Comparison of ENCODE assay signal across 19 cellular contexts in genomic region chr19:1451916-1452801, GRCh38. TPM values are rescaled to one million over a fixed set of nuclear protein-coding genes. Genes with fewer than 3 reads are reported as not detected.
DNase-seq lines count a peak whose midpoint lies in the region; ATAC-seq, FAIRE-seq and TF ChIP-seq lines count a peak whose summit lies in the region.
"Had no signal": no experiment of that assay in that cellular context is flagged by ENCODE, and none has a peak within 500 bp of the region (broad histone marks: within the 10 kb centered on the region; RNA-seq: fewer than 3 reads in every experiment).

No MANE protein-coding gene starts in this region.

- H4K8ac ChIP-seq in H1 (ENCODE audit: extremely low read depth, insufficient read depth, low read length), result peak overlapping the region; percentile 78

- TF ChIP-seq POLR2A in H1 (IDR thresholded peaks at IDR 0.05; ENCODE audit: control extremely low read depth in 1 of 2, low read depth in 2 of 2, low read length in 2 of 2), result no peak

- H2AK5ac ChIP-seq in H1 (ENCODE audit: low read depth, low read length), result peak overlapping the region; percentile 53; the same call in 1 of the 2 replicates

- H3K9me2 ChIP-seq in neural cell (ENCODE audit: insufficient read depth, low read length), result no peaks in the 10 kb centered on the region

- POLR2A ChIA-PET in H1 (lab: Charles Lee; ENCODE audit: partially characterized antibody), result interaction anchor here (1.3 to 9.4 kb wide), 9 partner anchors 10 to 184 kb away, joined by 3 to 109 read pairs (median 7); partner anchors contain the start of genes CIRBP and REEP6

- H3K9ac ChIP-seq in H1 (replicated peaks in 1 of 4; ENCODE audit: extremely low read depth in 1 of 4, low read depth in 3 of 4, low read length in 3 of 4), result 0 out of 7 replicates have a peak overlapping the region, but pooled peaks of 1 of the 4 experiments have one; percentile 29
- H3K9ac ChIP-seq in neural cell (ENCODE audit: low read length), result peak overlapping the region; percentile 99

- peak overlapping the region; percentile 96 for H2BK120ac ChIP-seq in H1 (replicated peaks; ENCODE audit: low read depth, low read length)

- no peak for FAIRE-seq in H1 (lab: Jason Lieb, UNC)
- FAIRE-seq: islet of Langerhans had no signal

- no peak overlapping the region for H3K56ac ChIP-seq in H1 (replicated peaks; ENCODE audit: insufficient read length, low read depth, low read length)

- H4K91ac ChIP-seq in H1 (replicated peaks; ENCODE audit: insufficient read length, low read length), result peak overlapping the region; percentile 98

- no peak overlapping the region for H3K23ac ChIP-seq in H1 (ENCODE audit: insufficient read length)

- no peak overlapping the region for H4K5ac ChIP-seq in H1 (ENCODE audit: insufficient read length, low read depth, low read length)

- peak overlapping the region; percentile 85; the same call in 1 of the 2 replicates for H2BK12ac ChIP-seq in H1 (ENCODE audit: low read depth, low read length)

- H2BK5ac ChIP-seq in H1 (ENCODE audit: low read depth, low read length), result peak overlapping the region; percentile 73; the same call in 1 of the 2 replicates

- TF ChIP-seq RAD21 in H1 (IDR thresholded peaks at IDR 0.05 in 1 of 2, conservative IDR thresholded peaks at IDR 0.05 in 1 of 2; ENCODE audit: low read depth in 2 of 2, low read length in 2 of 2) (no peak), neural cell (conservative IDR thresholded peaks at IDR 0.05) (no peak)

- TF ChIP-seq CTCF in H1 (IDR thresholded peaks at IDR 0.05; ENCODE audit: control extremely low read depth in 1 of 3, insufficient read depth in 1 of 3, low read depth in 1 of 3, low read length in 3 of 3) (no peak), neural cell (IDR thresholded peaks at IDR 0.05; ENCODE audit: poor library complexity, severe bottlenecking) (no peak)

- H2AFZ ChIP-seq in H1 (ENCODE audit: low read length), result no peak overlapping the region
- no peak overlapping the region for H2AFZ ChIP-seq in neural cell (ENCODE audit: low read depth, low read length)

- H3K14ac ChIP-seq in H1 (ENCODE audit: insufficient read length), result no peak overlapping the region

- CTCF ChIA-PET in H1 (lab: Charles Lee; ENCODE audit: partially characterized antibody), result interaction anchor here (0.7 to 6.9 kb wide), 5 partner anchors 9 to 387 kb away, joined by 3 to 54 read pairs (median 3); no protein-coding TSS in a partner anchor

- H3K23me2 ChIP-seq in H1 (ENCODE audit: low read depth, low read length), result peaks cover 4% of the 10 kb centered on the region; the same call in 1 of the 2 replicates

- H4K20me1 ChIP-seq in H1 (replicated peaks in 1 of 2; ENCODE audit: control insufficient read depth in 1 of 2, insufficient read depth in 2 of 2, low read length in 2 of 2) (peaks cover 12 to 13% of the 10 kb centered on the region in 2 experiments), neural cell (ENCODE audit: insufficient read depth) (peaks cover 18% of the 10 kb centered on the region)

- no peaks in the 10 kb centered on the region for H3K79me1 ChIP-seq in H1 (ENCODE audit: low read depth, low read length)

- H3K36me3 ChIP-seq in H1 (ENCODE audit: control insufficient read depth in 2 of 4, insufficient read depth in 4 of 4, low read length in 3 of 4) (no peaks in the 10 kb centered on the region), neural cell (ENCODE audit: insufficient read depth, low read length) (peaks cover 4% of the 10 kb centered on the region)
- H3K36me3 ChIP-seq: esophagus squamous epithelium, MG63 had no signal

- DNase-seq in Ammon's horn (ENCODE audit: low spot score) (peak; percentile 90), NCI-H2227 treated with DMSO at 0.1 percent for 48 hours (lab: John Stamatoyannopoulos, UW) (peak; percentile 23), H1 (ENCODE audit: low read depth in 1 of 2, low spot score in 2 of 2) (no peak), MV-4-11 (lab: John Stamatoyannopoulos, UW) (no peak), NCI-H146 (lab: John Stamatoyannopoulos, UW) (no peak)
- DNase-seq in NK-92 treated with Interleukin-12 subunit alpha and Interleukin-12 subunit beta, amount 100 ng/mL, for 24 hours (lab: John Stamatoyannopoulos, UW), result no peak
- DNase-seq: activated B cell treated with CpG ODN at 0.5 μM for 24 hours; activated naive CD8-positive, alpha-beta T cell treated with anti-CD3 and anti-CD28 coated beads, Interleukin-2, amount 10 ng/mL, durations not matched to agents 7 days and 5 days; esophagus squamous epithelium; MG63; NCI-H187 treated with DMSO at 0.1 percent for 48 hours; NCI-H446 treated with DMSO at 0.1 percent for 48 hours; OCI-M1; SHP77 treated with DMSO at 0.1 percent for 48 hours; T-helper 2 cell had no signal

- peaks cover 26 to 50% (median 47%) of the 10 kb centered on the region in 4 experiments for H3K27me3 ChIP-seq in H1 (replicated peaks in 1 of 4; ENCODE audit: control insufficient read depth in 3 of 4, extremely low read depth in 1 of 4, insufficient read depth in 3 of 4, low read length in 3 of 4)
- H3K27me3 ChIP-seq in neural cell (ENCODE audit: insufficient read depth, low read depth, low read length), result no peaks in the 10 kb centered on the region

- peak overlapping the region in 2 of 4 experiments; percentile 10 to 30; a peak in 3 of 8 replicates for H3K4me3 ChIP-seq in H1 (ENCODE audit: extremely low read depth in 1 of 4, insufficient read depth in 2 of 4, low read depth in 3 of 4, low read length in 4 of 4)
- peak overlapping the region; percentile 77 for H3K4me3 ChIP-seq in neural cell (ENCODE audit: low read length)
- H3K4me3 ChIP-seq: esophagus squamous epithelium, MG63 had no signal

- H2BK20ac ChIP-seq in H1 (ENCODE audit: low read length), result peak overlapping the region; percentile 93

- no peak for ATAC-seq in GM21619 (IDR thresholded peaks at IDR 0.05; ENCODE audit: unreplicated experiment)
- ATAC-seq: natural killer cell treated with Interleukin-12 subunit alpha and Interleukin-12 subunit beta and Interleukin-15 and Interleukin-18, amount 100 ng/mL, for 72 hours had no signal

- H3F3A ChIP-seq in neural cell (ENCODE audit: insufficient read depth, low read length, poor library complexity, severe bottlenecking), result no peaks in the 10 kb centered on the region

- H3K4ac ChIP-seq in H1 (replicated peaks; ENCODE audit: insufficient read length, low read depth, low read length), result peak overlapping the region; percentile 89

- no peaks in the 10 kb centered on the region for H3K79me2 ChIP-seq in H1 (ENCODE audit: control insufficient read depth in 1 of 2, insufficient read depth in 2 of 2, low read length in 2 of 2)
- H3K79me2 ChIP-seq in neural cell (replicated peaks; ENCODE audit: insufficient read depth, low read length), result peaks cover 82% of the 10 kb centered on the region

- peak overlapping the region; percentile 87 for H3K18ac ChIP-seq in H1 (ENCODE audit: extremely low read depth, low read length)

- peak overlapping the region; percentile 99; the same call in 1 of the 2 replicates for H2BK15ac ChIP-seq in H1 (ENCODE audit: low read length)

- TF ChIP-seq EP300 in H1 (IDR thresholded peaks at IDR 0.05; ENCODE audit: borderline replicate concordance in 1 of 2, low read depth in 2 of 2, low read length in 2 of 2) (no peak; a peak in 1 of 3 replicates), neural cell (conservative IDR thresholded peaks at IDR 0.05; ENCODE audit: poor library complexity, severe bottlenecking) (peak; percentile 40)

- H3K4me1 ChIP-seq in H1 (replicated peaks in 1 of 4; ENCODE audit: control insufficient read depth in 3 of 4, insufficient read depth in 4 of 4, low read length in 3 of 4), result peaks cover 0 to 39% (median 29%) of the 10 kb centered on the region in 4 experiments; a peak in 6 of 7 replicates

- H3K4me2 ChIP-seq in H1 (ENCODE audit: insufficient read depth in 1 of 2, low read depth in 2 of 2, low read length in 2 of 2) (peak overlapping the region; percentile 49 to 55; a peak in 3 of 4 replicates), neural cell (ENCODE audit: low read length) (peak overlapping the region; percentile 98)

- H3K27ac ChIP-seq in H1 (ENCODE audit: low read depth, low read length) (no peak overlapping the region), neural cell (ENCODE audit: low read length) (peak overlapping the region; percentile 98)
- H3K27ac ChIP-seq: esophagus squamous epithelium had no signal

- no peaks in the 10 kb centered on the region for H3K9me3 ChIP-seq in H1 (ENCODE audit: insufficient read depth in 2 of 2, low read depth in 1 of 2, low read length in 1 of 2)
- H3K9me3 ChIP-seq in neural cell (ENCODE audit: low read length), result no peaks in the 10 kb centered on the region
- H3K9me3 ChIP-seq: esophagus squamous epithelium, MG63 had no signal

- 82% methylated on average over 20 of the region's 39 CpGs; no CpG with 5 or more reads in 1 of the 2 experiments for whole genome bisulfite sequencing in H1 (ENCODE audit: extremely low coverage in 1 of 2, insufficient coverage in 1 of 2, insufficient read length in 1 of 2, insufficient replicate concordance in 2 of 2, low coverage in 1 of 2, low lambda C conversion rate in 2 of 2, missing lambda C conversion rate in 1 of 2), 2 experiments

RNA-seq across cellular contexts. Expression of gene APC2, which starts 2.2 kb away (rescaled TPM):
- total RNA-seq in H1 (2021; fragmentation: NEBNext Ultra II Directional; extraction: Animal tissue kit (Norgen Biotek cat#: 25700)), result 3.7 and 4.1 TPM in 2 replicates
- 1.3 and 3.3 TPM in 2 replicates for polyA plus RNA-seq in H1 (2011; rRNA removed)
- 3.6 TPM for polyA plus RNA-seq in H1 (2011; cell fraction: cytosol; rRNA removed)
- polyA plus RNA-seq in H1 (2011; cell fraction: nucleus; rRNA removed), result 12.1 TPM
- polyA plus RNA-seq in H1 (2012, experiment 1 of 2), result 1.2 to 2.5 TPM (median 1.6 TPM) in 4 replicates
- 0.91 TPM for polyA plus RNA-seq in H1 (2012, experiment 2 of 2)
- 0.39 TPM for polyA plus RNA-seq in H1 (2013, experiment 1 of 2)
- polyA plus RNA-seq in H1 (2013, experiment 2 of 2), result 0.31 TPM
- 3.3 and 4.3 TPM in 2 replicates for polyA minus RNA-seq in H1 (2011; rRNA and poly(A)+ RNA removed)
- 7.2 TPM for polyA minus RNA-seq in H1 (2011; cell fraction: cytosol; rRNA and poly(A)+ RNA removed)
- 16.9 TPM for polyA minus RNA-seq in H1 (2011; cell fraction: nucleus; rRNA and poly(A)+ RNA removed)
- 50.5 and 79.7 TPM in 2 replicates for polyA plus RNA-seq in neural cell
- polyA minus RNA-seq in neural cell, result 302 and 348 TPM in 2 replicates

RNA-seq across cellular contexts. Expression of gene RPS15, which starts 14.0 kb away (rescaled TPM):
- 1,562 and 1,589 TPM in 2 replicates for total RNA-seq in H1 (2021; fragmentation: NEBNext Ultra II Directional; extraction: Animal tissue kit (Norgen Biotek cat#: 25700))
- 3,890 and 4,770 TPM in 2 replicates for polyA plus RNA-seq in H1 (2011; rRNA removed)
- polyA plus RNA-seq in H1 (2011; cell fraction: cytosol; rRNA removed), result 4,361 TPM
- 2,705 TPM for polyA plus RNA-seq in H1 (2011; cell fraction: nucleus; rRNA removed)
- polyA plus RNA-seq in H1 (2012, experiment 1 of 2), result 2,291 to 3,052 TPM (median 2,740 TPM) in 4 replicates
- 8,937 TPM for polyA plus RNA-seq in H1 (2012, experiment 2 of 2)
- 2,700 TPM for polyA plus RNA-seq in H1 (2013, experiment 1 of 2)
- polyA plus RNA-seq in H1 (2013, experiment 2 of 2), result 2,703 TPM
- polyA minus RNA-seq in H1 (2011; rRNA and poly(A)+ RNA removed), result 313 and 344 TPM in 2 replicates
- polyA minus RNA-seq in H1 (2011; cell fraction: cytosol; rRNA and poly(A)+ RNA removed), result 991 TPM
- 590 TPM for polyA minus RNA-seq in H1 (2011; cell fraction: nucleus; rRNA and poly(A)+ RNA removed)
- 452 and 591 TPM in 2 replicates for polyA plus RNA-seq in neural cell
- 127 and 197 TPM in 2 replicates for polyA minus RNA-seq in neural cell

RNA-seq across cellular contexts. Expression of gene C19orf25, which starts 26.9 kb away (rescaled TPM):
- total RNA-seq in H1 (2021; fragmentation: NEBNext Ultra II Directional; extraction: Animal tissue kit (Norgen Biotek cat#: 25700)), result 41.3 and 41.4 TPM in 2 replicates
- 67.4 and 92.2 TPM in 2 replicates for polyA plus RNA-seq in H1 (2011; rRNA removed)
- 63.6 TPM for polyA plus RNA-seq in H1 (2011; cell fraction: cytosol; rRNA removed)
- 64.5 TPM for polyA plus RNA-seq in H1 (2011; cell fraction: nucleus; rRNA removed)
- polyA plus RNA-seq in H1 (2012, experiment 1 of 2), result 25.3 to 39.5 TPM (median 37.9 TPM) in 4 replicates
- polyA plus RNA-seq in H1 (2012, experiment 2 of 2), result 36.7 TPM
- polyA plus RNA-seq in H1 (2013, experiment 1 of 2), result 39.5 TPM
- 40.6 TPM for polyA plus RNA-seq in H1 (2013, experiment 2 of 2)
- 12.2 and 15.1 TPM in 2 replicates for polyA minus RNA-seq in H1 (2011; rRNA and poly(A)+ RNA removed)
- 22.1 TPM for polyA minus RNA-seq in H1 (2011; cell fraction: cytosol; rRNA and poly(A)+ RNA removed)
- polyA minus RNA-seq in H1 (2011; cell fraction: nucleus; rRNA and poly(A)+ RNA removed), result 35.7 TPM
- polyA plus RNA-seq in neural cell, result 80.2 and 108 TPM in 2 replicates
- polyA minus RNA-seq in neural cell, result 33.8 and 39.9 TPM in 2 replicates

RNA-seq across cellular contexts. Expression of gene PCSK4, which starts 38.0 kb away (rescaled TPM):
- 9.7 and 9.8 TPM in 2 replicates for total RNA-seq in H1 (2021; fragmentation: NEBNext Ultra II Directional; extraction: Animal tissue kit (Norgen Biotek cat#: 25700))
- polyA plus RNA-seq in H1 (2011; rRNA removed), result 10.7 and 18.3 TPM in 2 replicates
- polyA plus RNA-seq in H1 (2011; cell fraction: cytosol; rRNA removed), result 13.4 TPM
- 104 TPM for polyA plus RNA-seq in H1 (2011; cell fraction: nucleus; rRNA removed)
- 7.7 to 16.1 TPM (median 11.6 TPM) in 4 replicates for polyA plus RNA-seq in H1 (2012, experiment 1 of 2)
- polyA plus RNA-seq in H1 (2012, experiment 2 of 2), result 5.0 TPM
- 8.5 TPM for polyA plus RNA-seq in H1 (2013, experiment 1 of 2)
- polyA plus RNA-seq in H1 (2013, experiment 2 of 2), result 5.6 TPM
- 1.6 and 1.9 TPM in 2 replicates for polyA minus RNA-seq in H1 (2011; rRNA and poly(A)+ RNA removed)
- polyA minus RNA-seq in H1 (2011; cell fraction: cytosol; rRNA and poly(A)+ RNA removed), result 8.1 TPM
- 14.3 TPM for polyA minus RNA-seq in H1 (2011; cell fraction: nucleus; rRNA and poly(A)+ RNA removed)
- 11.8 and 24.1 TPM in 2 replicates for polyA plus RNA-seq in neural cell
- 6.1 and 6.8 TPM in 2 replicates for polyA minus RNA-seq in neural cell

RNA-seq across cellular contexts. Expression of gene REEP6, which starts 38.8 kb away (rescaled TPM):
- 12.6 and 13.4 TPM in 2 replicates for total RNA-seq in H1 (2021; fragmentation: NEBNext Ultra II Directional; extraction: Animal tissue kit (Norgen Biotek cat#: 25700))
- 20.7 and 31.4 TPM in 2 replicates for polyA plus RNA-seq in H1 (2011; rRNA removed)
- polyA plus RNA-seq in H1 (2011; cell fraction: cytosol; rRNA removed), result 12.6 TPM
- 14.4 TPM for polyA plus RNA-seq in H1 (2011; cell fraction: nucleus; rRNA removed)
- polyA plus RNA-seq in H1 (2012, experiment 1 of 2), result 8.7 to 19.5 TPM (median 15.4 TPM) in 4 replicates
- polyA plus RNA-seq in H1 (2012, experiment 2 of 2), result 12.8 TPM
- 17.9 TPM for polyA plus RNA-seq in H1 (2013, experiment 1 of 2)
- polyA plus RNA-seq in H1 (2013, experiment 2 of 2), result 25.1 TPM
- 4.2 and 5.5 TPM in 2 replicates for polyA minus RNA-seq in H1 (2011; rRNA and poly(A)+ RNA removed)
- 13.8 TPM for polyA minus RNA-seq in H1 (2011; cell fraction: cytosol; rRNA and poly(A)+ RNA removed)
- 6.6 TPM for polyA minus RNA-seq in H1 (2011; cell fraction: nucleus; rRNA and poly(A)+ RNA removed)
- polyA plus RNA-seq in neural cell, result 10.7 and 17.0 TPM in 2 replicates
- 6.6 and 8.5 TPM in 2 replicates for polyA minus RNA-seq in neural cell

Comparison
In these comparisons a context has a peak if more than half of its experiments do, and no peak if none do; other contexts are left out.
1. DNase-seq: peak in Ammon's horn (single experiment) and NCI-H2227 treated with DMSO at 0.1 percent for 48 hours (single experiment); none in H1 (0 of 2), MV-4-11 (single experiment), NK-92 treated with Interleukin-12 subunit alpha and Interleukin-12 subunit beta, amount 100 ng/mL, for 24 hours (single experiment) and NCI-H146 (single experiment).